Comparison of ENCODE assay signal across 22 cellular contexts in the genomic region with DNA sequence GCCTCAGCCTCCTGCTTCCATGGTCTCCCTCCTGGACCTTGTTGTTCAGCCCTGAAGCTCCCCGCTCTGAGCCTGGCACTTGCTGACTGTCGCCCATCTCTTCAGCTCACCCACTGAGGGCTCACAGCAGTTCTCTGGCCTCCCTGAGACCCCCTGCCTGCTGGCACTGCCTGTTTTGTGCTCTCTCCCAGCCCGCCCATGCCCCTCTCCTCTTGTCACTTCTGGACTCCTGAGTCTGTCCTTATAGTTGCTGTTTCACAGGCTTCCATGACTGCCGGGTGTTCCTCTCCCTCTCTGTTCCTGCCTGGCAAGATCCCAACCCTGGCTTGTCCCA.
"Had no signal": no experiment of that assay in that cellular context is flagged by ENCODE, and none has a peak within 500 bp of the region (broad histone marks: within the 10 kb centered on the region; RNA-seq: fewer than 3 reads in every experiment).

No MANE protein-coding gene starts in this region.

- ATAC-seq: left lung; naive thymus-derived CD8-positive, alpha-beta T cell; T-cell; upper lobe of right lung had no signal

- H3K4me1 ChIP-seq: colonic mucosa, left lung, lower lobe of right lung, right lobe of liver, stomach, thyroid gland, upper lobe of right lung had no signal

- H3K27me3 Mint-ChIP-seq: activated CD4-positive, alpha-beta T cell treated with anti-CD3 and anti-CD28 coated beads, Interleukin-2, amount 10 ng/mL, durations not matched to agents 24 days and 14 days; activated naive CD4-positive, alpha-beta T cell treated with anti-CD3 and anti-CD28 coated beads, Interleukin-2, amount 50 U/mL, for 24 hours; naive thymus-derived CD8-positive, alpha-beta T cell; T-cell had no signal

- H3K27ac ChIP-seq: colonic mucosa, left lung, lower lobe of right lung, right lobe of liver, skin epidermis, stomach, thyroid gland, upper lobe of right lung, WERI-Rb-1 had no signal

- H3K4me3 Mint-ChIP-seq: activated CD4-positive, alpha-beta T cell treated with anti-CD3 and anti-CD28 coated beads, Interleukin-2, amount 10 ng/mL, durations not matched to agents 24 days and 14 days; activated naive CD4-positive, alpha-beta T cell treated with anti-CD3 and anti-CD28 coated beads, Interleukin-2, amount 50 U/mL, for 24 hours; activated T-helper 1 cell treated with anti-CD3 and anti-CD28 coated beads, Interleukin-12 subunit alpha, Interleukin-12 subunit beta, Interleukin-2, Interleukin-4 antibody, amounts not matched to agents 30 ng/mL and 10 ng/mL and 1 ng/mL, durations not matched to agents 14 hours and 24 hours and 36 hours; T-cell had no signal

- H3K4me3 ChIP-seq: colonic mucosa, left lung, lower lobe of right lung, right lobe of liver, skin epidermis, stomach, thyroid gland, upper lobe of right lung had no signal

- DNase-seq: activated CD4-positive, alpha-beta T cell treated with anti-CD3 and anti-CD28 coated beads, Interleukin-2, amount 10 ng/mL, durations not matched to agents 24 days and 14 days; activated CD4-positive, CD25-positive, alpha-beta regulatory T cell treated with anti-CD3 and anti-CD28 coated beads, Interleukin-2, amount 50 U/mL, for 72 hours; activated gamma-delta T cell treated with Interleukin-2 at 50 U/mL for 16 hours; cerebellar nuclear complex; colonic mucosa; effector CD8-positive, alpha-beta T cell; left lung; lower lobe of right lung; mesenchymal stem cell; naive thymus-derived CD8-positive, alpha-beta T cell; right lobe of liver; stimulated activated CD4-positive, alpha-beta T cell treated with anti-CD3 and anti-CD28 coated beads, Interleukin-12 subunit alpha, Interleukin-12 subunit beta, amount 100 ng/mL, for 4 hours; stimulated activated CD4-positive, alpha-beta T cell treated with anti-CD3 and anti-CD28 coated beads, Interleukin-4, amount 100 ng/mL, for 1 hour; stomach; T-cell; T-helper 9 cell; thyroid gland; upper lobe of right lung; WERI-Rb-1 had no signal

- H3K4me1 Mint-ChIP-seq: activated CD4-positive, alpha-beta T cell treated with anti-CD3 and anti-CD28 coated beads, Interleukin-2, amount 10 ng/mL, durations not matched to agents 24 days and 14 days; activated naive CD4-positive, alpha-beta T cell treated with anti-CD3 and anti-CD28 coated beads, Interleukin-2, amount 50 U/mL, for 24 hours had no signal

- H3K27me3 ChIP-seq: colonic mucosa, left lung, right lobe of liver, stomach, thyroid gland, upper lobe of right lung had no signal

- H3K9me3 ChIP-seq: colonic mucosa, left lung, lower lobe of right lung, right lobe of liver, stomach, thyroid gland, upper lobe of right lung had no signal

- H3K36me3 ChIP-seq: colonic mucosa had no signal

- H3K9me3 Mint-ChIP-seq: activated CD4-positive, alpha-beta T cell treated with anti-CD3 and anti-CD28 coated beads, Interleukin-2, amount 10 ng/mL, durations not matched to agents 24 days and 14 days; activated naive CD4-positive, alpha-beta T cell treated with anti-CD3 and anti-CD28 coated beads, Interleukin-2, amount 50 U/mL, for 24 hours; activated T-helper 1 cell treated with anti-CD3 and anti-CD28 coated beads, Interleukin-12 subunit alpha, Interleukin-12 subunit beta, Interleukin-2, Interleukin-4 antibody, amounts not matched to agents 30 ng/mL and 10 ng/mL and 1 ng/mL, durations not matched to agents 14 hours and 24 hours and 36 hours; naive thymus-derived CD8-positive, alpha-beta T cell; T-cell had no signal

- H3K27ac Mint-ChIP-seq: activated CD4-positive, alpha-beta T cell treated with anti-CD3 and anti-CD28 coated beads, Interleukin-2, amount 10 ng/mL, durations not matched to agents 24 days and 14 days; activated naive CD4-positive, alpha-beta T cell treated with anti-CD3 and anti-CD28 coated beads, Interleukin-2, amount 50 U/mL, for 24 hours; T-cell had no signal
